1 cellular context compared by ENCODE assay signal in genomic region chr9:112532427-112532826, GRCh38.
A peak's percentile ranks its signal among the peaks of the same experiment; 100 is the strongest.
TF ChIP-seq lines count a peak whose summit lies in the region.

No MANE protein-coding gene starts in this region.

TF ChIP-seq in liver, 16 proteins besides CTCF, POLR2A, EP300 and RAD21 (continued from another document):
- TF ChIP-seq REST (IDR thresholded peaks at IDR 0.05), result peak; percentile 19
